16 cellular contexts compared by ENCODE assay signal in the genomic region with DNA sequence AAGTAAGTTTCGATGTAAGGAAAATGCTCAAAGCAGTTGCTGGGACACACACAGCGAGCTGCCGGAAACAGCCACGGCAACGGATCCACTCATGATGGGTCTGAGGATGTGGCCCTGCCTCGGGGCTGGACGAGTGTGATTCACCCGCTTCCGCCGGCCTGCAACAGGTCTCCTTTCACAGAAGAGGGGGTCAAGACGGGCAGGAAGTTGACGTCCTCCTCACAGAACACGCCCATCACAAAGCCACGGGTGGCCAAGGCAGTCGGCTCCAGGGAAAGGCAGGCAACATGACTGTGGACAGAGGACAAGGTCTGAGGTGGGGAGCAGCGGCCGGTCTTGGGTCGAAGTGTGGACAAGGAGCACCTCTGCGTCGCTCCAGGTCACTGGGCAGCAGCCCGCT. TPM values are rescaled to one million over a fixed set of nuclear protein-coding genes. Genes with fewer than 3 reads are reported as not detected.
DNase-seq lines count a peak whose midpoint lies in the region; ATAC-seq and TF ChIP-seq lines count a peak whose summit lies in the region.
"Had no signal": no experiment of that assay in that cellular context is flagged by ENCODE, and none has a peak within 500 bp of the region (broad histone marks: within the 10 kb centered on the region; RNA-seq: fewer than 3 reads in every experiment).

No MANE protein-coding gene starts in this region.

- no peak for TF ChIP-seq CTCF in coronary artery (IDR thresholded peaks at IDR 0.05)

- no peak overlapping the region for H3K4me3 ChIP-seq in coronary artery
- H3K4me3 ChIP-seq: A549 had no signal

- ATAC-seq in HG02678 (IDR thresholded peaks at IDR 0.05; ENCODE audit: unreplicated experiment), result no peak
- no peak for ATAC-seq in GM18870 (IDR thresholded peaks at IDR 0.05; ENCODE audit: unreplicated experiment)
- ATAC-seq: A549, HCT116 had no signal

- peak; percentile 21 for DNase-seq in HT1080 (ENCODE audit: low read depth)
- DNase-seq in coronary artery (ENCODE audit: low spot score), result peak; percentile 62
- DNase-seq in mesenteric fat pad (ENCODE audit: low spot score), result peak; percentile 72
- no peak for DNase-seq in NOMO-1 (lab: John Stamatoyannopoulos, UW; ENCODE audit: unreplicated experiment in 2 of 2)
- DNase-seq: BE2C; CD4-positive, alpha-beta memory T cell; DMS153; DMS79 treated with DMSO at 0.1 percent for 48 hours; GDM1 had no signal

- no peak overlapping the region for H3K27ac ChIP-seq in coronary artery
- H3K27ac ChIP-seq: A549, C4-2B had no signal

RNA-seq across cellular contexts. Expression of gene SMOC2, which starts 29.9 kb away (rescaled TPM):
- not detected in 2 replicates for total RNA-seq in HT1080 (2014; rRNA removed; shearing (Covaris generic))
- polyA plus RNA-seq in HT1080 (2015; cell fraction: cytosol; rRNA removed), result not detected in 2 replicates
- not detected in 2 replicates for polyA plus RNA-seq in HT1080 (2015; cell fraction: nucleus; rRNA removed)
- 46.3 TPM for total RNA-seq in mesenteric fat pad
- total RNA-seq: CD4-positive, alpha-beta memory T cell; HepG2 had no signal
- polyA plus RNA-seq: A549; AG04450; CD4-positive, alpha-beta memory T cell; HepG2 had no signal

Comparison
In these comparisons a context has a peak if more than half of its experiments do, and no peak if none do; other contexts are left out.
1. DNase-seq: peak in HT1080 (single experiment), coronary artery (single experiment) and mesenteric fat pad (single experiment); none in NOMO-1 (0 of 2).
2. RNA of gene SMOC2, which starts 29.9 kb away (total RNA-seq): 46.3 TPM in mesenteric fat pad (single experiment); not detected in HT1080; every median in the first group is over 10 times any median in the second.